In genomic region chr4:6542951-6543350, GRCh38 we compare ENCODE assay signal across 11 cellular contexts.
"Had no signal": no experiment of that assay in that cellular context is flagged by ENCODE, and none has a peak within 500 bp of the region (broad histone marks: within the 10 kb centered on the region; RNA-seq: fewer than 3 reads in every experiment).

No MANE protein-coding gene starts in this region.

- DNase-seq: effector memory CD8-positive, alpha-beta T cell; gastrocnemius medialis; islet precursor cell; left lung; naive thymus-derived CD8-positive, alpha-beta T cell; right cardiac atrium; small intestine; stimulated activated CD4-positive, alpha-beta T cell treated with anti-CD3 and anti-CD28 coated beads, Interleukin-12 subunit alpha, Interleukin-12 subunit beta, amount 100 ng/mL, for 4 hours; stimulated activated naive CD8-positive, alpha-beta T cell treated with anti-CD3 and anti-CD28 coated beads, Interleukin-15, Interleukin-2, amounts not matched to agents 100 U/mL and 50 U/mL, for 24 hours; thyroid gland; uterus had no signal
